1 cellular context compared by ENCODE assay signal in the genomic region with DNA sequence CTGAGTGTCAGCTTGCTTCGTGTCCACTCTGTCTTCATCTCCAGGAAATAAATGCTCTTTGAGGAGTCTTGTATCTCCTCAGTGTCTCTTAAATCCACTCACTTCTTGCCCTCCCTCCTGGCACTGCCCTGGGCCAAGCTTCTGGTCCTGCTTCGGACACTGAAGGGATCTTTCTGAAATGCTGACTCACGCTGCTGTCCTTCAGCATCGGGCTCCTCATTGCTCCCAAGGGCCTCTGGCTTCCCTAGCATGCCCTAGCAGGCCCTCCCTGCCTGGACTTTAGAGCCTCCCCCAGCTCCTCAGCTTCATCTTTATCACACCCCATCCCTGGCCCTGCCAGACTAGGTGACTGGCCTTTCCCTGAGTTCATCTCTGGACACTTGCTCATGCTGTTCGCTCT.
TF ChIP-seq lines count a peak whose summit lies in the region.

No MANE protein-coding gene starts in this region.

TF ChIP-seq in H1, 55 proteins besides CTCF, POLR2A, EP300 and RAD21:
- TF ChIP-seq MAFK (IDR thresholded peaks at IDR 0.05; ENCODE audit: low read depth, low read length) (no peak), TBP (IDR thresholded peaks at IDR 0.05; ENCODE audit: low read depth, low read length) (no peak), ATF2 (IDR thresholded peaks at IDR 0.05; ENCODE audit: low read length) (no peak), SUZ12 (IDR thresholded peaks at IDR 0.05; ENCODE audit: low read length) (no peak), BACH1 (IDR thresholded peaks at IDR 0.05; ENCODE audit: low read length) (no peak), HDAC6 (IDR thresholded peaks at IDR 0.05; ENCODE audit: low read depth, low read length) (no peak), BCL11A (IDR thresholded peaks at IDR 0.05; ENCODE audit: low read depth in 2 of 2, low read length in 2 of 2) (no peak), CHD1 (IDR thresholded peaks at IDR 0.05; ENCODE audit: low read depth, low read length) (no peak), KDM1A (IDR thresholded peaks at IDR 0.05; ENCODE audit: borderline replicate concordance, low read length) (no peak), HDAC2 (IDR thresholded peaks at IDR 0.05; ENCODE audit: borderline replicate concordance in 1 of 2, low read depth in 2 of 2, low read length in 2 of 2) (no peak), CREB1 (IDR thresholded peaks at IDR 0.05) (no peak), SIX5 (IDR thresholded peaks at IDR 0.05; ENCODE audit: low read depth, low read length) (no peak), KDM5A (IDR thresholded peaks at IDR 0.05; ENCODE audit: low read length) (no peak)
